11 cellular contexts compared by ENCODE assay signal in the genomic region with DNA sequence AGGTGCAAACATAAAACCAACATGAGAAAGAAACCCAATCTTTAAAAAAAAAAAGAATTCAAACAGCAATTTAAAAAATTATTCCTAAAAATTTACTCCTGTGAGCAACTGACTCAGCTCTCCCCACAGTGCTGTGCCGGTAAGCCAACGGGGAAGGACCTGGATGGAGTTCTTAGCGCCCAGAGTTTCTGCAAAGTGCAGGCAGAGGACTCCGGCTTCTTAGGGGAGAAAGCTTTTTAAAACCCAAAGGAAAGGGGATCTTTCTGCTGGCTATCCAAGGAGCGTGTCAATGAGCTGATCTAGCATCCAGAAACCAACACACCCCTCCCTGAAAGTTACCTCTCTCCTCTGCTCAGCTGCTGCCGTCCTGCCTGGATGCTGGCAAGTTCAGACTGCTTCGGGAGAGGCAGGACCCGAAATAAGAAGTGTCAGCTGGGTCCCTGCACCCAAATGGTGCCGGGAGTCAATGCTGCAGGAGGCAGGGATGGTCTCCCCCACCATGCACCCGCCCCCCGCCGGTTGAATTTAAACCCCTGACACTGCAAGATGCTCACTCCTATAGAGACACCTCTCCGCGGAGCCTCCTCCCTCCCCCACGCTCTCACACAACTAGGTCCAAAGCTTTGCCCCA. TPM values are rescaled to one million over a fixed set of nuclear protein-coding genes. Genes with fewer than 3 reads are reported as not detected.
DNase-seq lines count a peak whose midpoint lies in the region; ATAC-seq and TF ChIP-seq lines count a peak whose summit lies in the region.
"Had no signal": no experiment of that assay in that cellular context is flagged by ENCODE, and none has a peak within 500 bp of the region (broad histone marks: within the 10 kb centered on the region; RNA-seq: fewer than 3 reads in every experiment).

No MANE protein-coding gene starts in this region.

- peak; percentile 41 for DNase-seq in brain microvascular endothelial cell
- no peak for DNase-seq in mesothelial cell of epicardium (ENCODE audit: low spot score in 2 of 2, unreplicated experiment in 2 of 2)
- no peak for DNase-seq in tibial nerve (ENCODE audit: low spot score in 2 of 2)
- no peak for DNase-seq in nucleus accumbens (lab: John Stamatoyannopoulos, UW)
- DNase-seq in HT-29 (ENCODE audit: low spot score), result no peak
- DNase-seq: NCI-H146, SHP77 treated with DMSO at 0.1 percent for 48 hours had no signal

- H3K36me3 Mint-ChIP-seq in mesothelial cell of epicardium, result no peaks in the 10 kb centered on the region

- peak overlapping the region in 3 of 10 experiments; percentile 7 to 33 (median 28); a peak in 2 of 20 replicates for H3K4me3 ChIP-seq in BLaER1 treated with 17β-estradiol and CSF1 and Interleukin-3, amounts not matched to agents 10 nM and 100 nM
- H3K4me3 ChIP-seq in HEK293 (ENCODE audit: low read depth, low read length), result peak overlapping the region; percentile 60
- peak overlapping the region; percentile 89 for H3K4me3 ChIP-seq in brain microvascular endothelial cell (ENCODE audit: low read depth, low read length)
- peak overlapping the region in 1 of 4 donors; percentile 43 for H3K4me3 ChIP-seq in tibial nerve

- 10 to 13% methylated on average over 15 of the region's 15 CpGs for WGBS in tibial nerve, 2 donors

- in situ Hi-C loops in brain microvascular endothelial cell (cut with HindIII; ENCODE audit: low pct_ligation_motif_present, low sequenced_read_pairs), result no loop called here

- H3K9me3 Mint-ChIP-seq in mesothelial cell of epicardium, result no peaks in the 10 kb centered on the region

- peaks cover 20% of the 10 kb centered on the region for H3K4me1 Mint-ChIP-seq in mesothelial cell of epicardium

- no peak for TF ChIP-seq EP300 in tibial nerve (IDR thresholded peaks at IDR 0.05)

- H3K9ac ChIP-seq in BLaER1 treated with 17β-estradiol and CSF1 and Interleukin-3, amounts not matched to agents 10 nM and 100 nM, result no peak overlapping the region

- CTCF ChIA-PET in HEK293 (lab: Yijun Ruan, JAX), result interaction anchor here (0.6 to 2.2 kb wide), 11 partner anchors 29 to 688 kb away, joined by 3 to 12 read pairs (median 4); no protein-coding TSS in a partner anchor

- no peak for ATAC-seq in GM18873 (IDR thresholded peaks at IDR 0.05; ENCODE audit: low FRiP score, unreplicated experiment)

- peaks cover 71 to 83% (median 75%) of the 10 kb centered on the region in 11 experiments for H3K27me3 ChIP-seq in BLaER1 treated with 17β-estradiol and CSF1 and Interleukin-3, amounts not matched to agents 10 nM and 100 nM
- H3K27me3 ChIP-seq in brain microvascular endothelial cell (replicated peaks) (no peaks in the 10 kb centered on the region), tibial nerve (peaks cover 0 to 82% of the 10 kb centered on the region in 2 donors)

- no peaks in the 10 kb centered on the region for H3K9me3 ChIP-seq in BLaER1 treated with 17β-estradiol and CSF1 and Interleukin-3, amounts not matched to agents 10 nM and 100 nM (replicated peaks in 1 of 11)
- no peaks in the 10 kb centered on the region for H3K9me3 ChIP-seq in HEK293 (ENCODE audit: control insufficient read depth, insufficient read depth, low read depth, low read length)
- no peaks in the 10 kb centered on the region for H3K9me3 ChIP-seq in tibial nerve
- H3K9me3 ChIP-seq: left lung had no signal

- H3K4me2 ChIP-seq in BLaER1 treated with 17β-estradiol and CSF1 and Interleukin-3, amounts not matched to agents 10 nM and 100 nM, result peak overlapping the region in 8 of 11 experiments; percentile 28 to 90 (median 52); a peak in 7 of 22 replicates

- POLR2A ChIA-PET in HEK293 (lab: Yijun Ruan, JAX), result interaction anchor here (0.6 to 1.3 kb wide), 3 partner anchors 19 to 54 kb away, joined by 3 to 10 read pairs (median 8); partner anchors contain the start of gene H6PD

- H4K20me1 ChIP-seq in BLaER1 treated with 17β-estradiol and CSF1 and Interleukin-3, amounts not matched to agents 10 nM and 100 nM, result peaks cover 0 to 43% (median 12%) of the 10 kb centered on the region in 11 experiments; a peak in 12 of 22 replicates

- no peaks in the 10 kb centered on the region for H3K36me3 ChIP-seq in BLaER1 treated with 17β-estradiol and CSF1 and Interleukin-3, amounts not matched to agents 10 nM and 100 nM
- H3K36me3 ChIP-seq in HEK293 (ENCODE audit: control insufficient read depth in 2 of 2, insufficient read depth in 1 of 2, low read length in 2 of 2), result no peaks in the 10 kb centered on the region
- peaks cover 3% of the 10 kb centered on the region for H3K36me3 ChIP-seq in brain microvascular endothelial cell (replicated peaks)
- H3K36me3 ChIP-seq in tibial nerve, result no peaks in the 10 kb centered on the region
- H3K36me3 ChIP-seq: left lung had no signal

- H3K4me3 Mint-ChIP-seq in mesothelial cell of epicardium, result peak overlapping the region; percentile 68

- no peak overlapping the region for H3K27ac Mint-ChIP-seq in mesothelial cell of epicardium

- peaks cover 94% of the 10 kb centered on the region for H3K27me3 Mint-ChIP-seq in mesothelial cell of epicardium (ENCODE audit: low read depth)

- TF ChIP-seq CTCF in HEK293 (tag by site-specific recombination; IDR thresholded peaks at IDR 0.05) (no peak), brain microvascular endothelial cell (IDR thresholded peaks at IDR 0.05; ENCODE audit: low read depth, low read length, missing control alignments) (no peak), mesothelial cell of epicardium (IDR thresholded peaks at IDR 0.05; ENCODE audit: unreplicated experiment) (no peak), tibial nerve (IDR thresholded peaks at IDR 0.05) (no peak)

- no peak overlapping the region for H3K27ac ChIP-seq in BLaER1 treated with 17β-estradiol and CSF1 and Interleukin-3, amounts not matched to agents 10 nM and 100 nM
- no peak overlapping the region for H3K27ac ChIP-seq in HEK293 (ENCODE audit: extremely low read depth, low read depth, low read length)
- peak overlapping the region; percentile 86 for H3K27ac ChIP-seq in brain microvascular endothelial cell
- H3K27ac ChIP-seq in tibial nerve, result no peak overlapping the region
- H3K27ac ChIP-seq: left lung had no signal

- TF ChIP-seq POLR2A in tibial nerve (IDR thresholded peaks at IDR 0.05), result no peak

- peaks cover 21 to 40% (median 30%) of the 10 kb centered on the region in 10 experiments for H3K4me1 ChIP-seq in BLaER1 treated with 17β-estradiol and CSF1 and Interleukin-3, amounts not matched to agents 10 nM and 100 nM
- H3K4me1 ChIP-seq in HEK293 (ENCODE audit: control insufficient read depth, insufficient read depth, low read length), result no peaks in the 10 kb centered on the region
- peaks cover 0 to 39% (median 14%) of the 10 kb centered on the region in 4 donors for H3K4me1 ChIP-seq in tibial nerve

TF ChIP-seq in HEK293, 187 proteins besides CTCF, POLR2A, EP300 and RAD21 (continues in another document):
- TF ChIP-seq GLIS2 (tag by site-specific recombination; IDR thresholded peaks at IDR 0.05), result peak; percentile 38; the same call in 1 of the 2 replicates
- no peak for TF ChIP-seq ZSCAN23 (tag by site-specific recombination; IDR thresholded peaks at IDR 0.05)
- TF ChIP-seq, protein P1, sequence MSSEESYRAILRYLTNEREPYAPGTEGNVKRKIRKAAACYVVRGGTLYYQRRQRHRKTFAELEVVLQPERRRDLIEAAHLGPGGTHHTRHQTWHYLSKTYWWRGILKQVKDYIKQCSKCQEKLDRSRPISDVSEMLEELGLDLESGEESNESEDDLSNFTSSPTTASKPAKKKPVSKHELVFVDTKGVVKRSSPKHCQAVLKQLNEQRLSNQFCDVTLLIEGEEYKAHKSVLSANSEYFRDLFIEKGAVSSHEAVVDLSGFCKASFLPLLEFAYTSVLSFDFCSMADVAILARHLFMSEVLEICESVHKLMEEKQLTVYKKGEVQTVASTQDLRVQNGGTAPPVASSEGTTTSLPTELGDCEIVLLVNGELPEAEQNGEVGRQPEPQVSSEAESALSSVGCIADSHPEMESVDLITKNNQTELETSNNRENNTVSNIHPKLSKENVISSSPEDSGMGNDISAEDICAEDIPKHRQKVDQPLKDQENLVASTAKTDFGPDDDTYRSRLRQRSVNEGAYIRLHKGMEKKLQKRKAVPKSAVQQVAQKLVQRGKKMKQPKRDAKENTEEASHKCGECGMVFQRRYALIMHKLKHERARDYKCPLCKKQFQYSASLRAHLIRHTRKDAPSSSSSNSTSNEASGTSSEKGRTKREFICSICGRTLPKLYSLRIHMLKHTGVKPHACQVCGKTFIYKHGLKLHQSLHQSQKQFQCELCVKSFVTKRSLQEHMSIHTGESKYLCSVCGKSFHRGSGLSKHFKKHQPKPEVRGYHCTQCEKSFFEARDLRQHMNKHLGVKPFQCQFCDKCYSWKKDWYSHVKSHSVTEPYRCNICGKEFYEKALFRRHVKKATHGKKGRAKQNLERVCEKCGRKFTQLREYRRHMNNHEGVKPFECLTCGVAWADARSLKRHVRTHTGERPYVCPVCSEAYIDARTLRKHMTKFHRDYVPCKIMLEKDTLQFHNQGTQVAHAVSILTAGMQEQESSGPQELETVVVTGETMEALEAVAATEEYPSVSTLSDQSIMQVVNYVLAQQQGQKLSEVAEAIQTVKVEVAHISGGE (tag by site-specific recombination; conservative IDR thresholded peaks at IDR 0.05; ENCODE audit: low read depth), result peak; percentile 51; the same call in 1 of the 2 replicates
- TF ChIP-seq ZNF335 (tag by site-specific recombination; conservative IDR thresholded peaks at IDR 0.05), result peak; percentile 76
- TF ChIP-seq ZNF600 (tag by site-specific recombination; IDR thresholded peaks at IDR 0.05), result peak; percentile 15; the same call in 1 of the 2 replicates
- no peak for TF ChIP-seq ZNF24 (tag by site-specific recombination; IDR thresholded peaks at IDR 0.05)

RNA-seq across cellular contexts. Expression of gene H6PD, which starts 32.2 kb away (rescaled TPM):
- total RNA-seq in mesothelial cell of epicardium, result 71.2 to 74.6 TPM (median 73.1 TPM) in 3 replicates
- 10 to 100 TPM; 53.1 to 88.6 (median 72.7) TPM for total RNA-seq in tibial nerve
- 7.6 and 10.0 TPM in 2 replicates for total RNA-seq in HT-29 (2014; rRNA removed; shearing (Covaris generic))
